Comparison of ENCODE assay signal across 9 cellular contexts in genomic region chr6:158323561-158323958, GRCh38. TPM values are rescaled to one million over a fixed set of nuclear protein-coding genes. Genes with fewer than 3 reads are reported as not detected.
DNase-seq lines count a peak whose midpoint lies in the region; ATAC-seq and TF ChIP-seq lines count a peak whose summit lies in the region.
"Had no signal": no experiment of that assay in that cellular context is flagged by ENCODE, and none has a peak within 500 bp of the region (broad histone marks: within the 10 kb centered on the region; RNA-seq: fewer than 3 reads in every experiment).

No MANE protein-coding gene starts in this region.

- peaks cover 90% of the 10 kb centered on the region for H4K20me1 ChIP-seq in smooth muscle cell (ENCODE audit: low read depth)

- H3K9me3 ChIP-seq in smooth muscle cell (replicated peaks; ENCODE audit: low read depth) (no peaks in the 10 kb centered on the region), prostate gland (no peaks in the 10 kb centered on the region)
- H3K9me3 ChIP-seq: heart right ventricle had no signal

- intact Hi-C loops in activated CD8-positive, alpha-beta T cell treated with anti-CD3 and anti-CD28 coated beads for 36 hours (cut with micrococcal nuclease): no loop called here
- intact Hi-C loops in prostate gland (cut with DNase I): no loop called here

- H3K4me1 Mint-ChIP-seq in activated CD8-positive, alpha-beta T cell treated with anti-CD3 and anti-CD28 coated beads for 36 hours (ENCODE audit: low read depth): peaks cover 64% of the 10 kb centered on the region
- peaks cover 33% of the 10 kb centered on the region for H3K4me1 Mint-ChIP-seq in activated CD8-positive, alpha-beta T cell treated with anti-CD3 and anti-CD28 coated beads, Interleukin-2, amount 10 ng/mL, durations not matched to agents 7 days and 5 days (ENCODE audit: low read depth)

- peaks cover 78% of the 10 kb centered on the region for H3K79me2 ChIP-seq in smooth muscle cell (ENCODE audit: low read depth)

- H3K27ac Mint-ChIP-seq in activated CD8-positive, alpha-beta T cell treated with anti-CD3 and anti-CD28 coated beads for 36 hours: no peak overlapping the region
- no peak overlapping the region for H3K27ac Mint-ChIP-seq in activated CD8-positive, alpha-beta T cell treated with anti-CD3 and anti-CD28 coated beads, Interleukin-2, amount 10 ng/mL, durations not matched to agents 7 days and 5 days

- H3K27me3 ChIP-seq in smooth muscle cell (ENCODE audit: low read depth) (no peaks in the 10 kb centered on the region), prostate gland (replicated peaks; ENCODE audit: insufficient read depth) (no peaks in the 10 kb centered on the region)
- H3K27me3 ChIP-seq: heart right ventricle had no signal

- H3K4me2 ChIP-seq in smooth muscle cell: no peak overlapping the region

- no peaks in the 10 kb centered on the region for H3K9me3 Mint-ChIP-seq in activated CD8-positive, alpha-beta T cell treated with anti-CD3 and anti-CD28 coated beads for 36 hours
- no peaks in the 10 kb centered on the region for H3K9me3 Mint-ChIP-seq in activated CD8-positive, alpha-beta T cell treated with anti-CD3 and anti-CD28 coated beads, Interleukin-2, amount 10 ng/mL, durations not matched to agents 7 days and 5 days (ENCODE audit: insufficient read depth)

- no peak for TF ChIP-seq POLR2A in prostate gland (IDR thresholded peaks at IDR 0.05)

- no peak for TF ChIP-seq CTCF in activated CD8-positive, alpha-beta T cell treated with anti-CD3 and anti-CD28 coated beads for 36 hours (IDR thresholded peaks at IDR 0.05)
- TF ChIP-seq CTCF in smooth muscle cell (IDR thresholded peaks at IDR 0.05; ENCODE audit: borderline replicate concordance, insufficient read depth, poor library complexity, severe bottlenecking): no peak
- no peak for TF ChIP-seq CTCF in prostate gland (IDR thresholded peaks at IDR 0.05)

- H3K27me3 Mint-ChIP-seq in activated CD8-positive, alpha-beta T cell treated with anti-CD3 and anti-CD28 coated beads for 36 hours: no peaks in the 10 kb centered on the region
- no peaks in the 10 kb centered on the region for H3K27me3 Mint-ChIP-seq in activated CD8-positive, alpha-beta T cell treated with anti-CD3 and anti-CD28 coated beads, Interleukin-2, amount 10 ng/mL, durations not matched to agents 7 days and 5 days (ENCODE audit: low read depth)

- H3K36me3 ChIP-seq in smooth muscle cell (ENCODE audit: low read depth): no peaks in the 10 kb centered on the region
- H3K36me3 ChIP-seq in prostate gland: no peaks in the 10 kb centered on the region
- H3K36me3 ChIP-seq: heart right ventricle had no signal

- WGBS in smooth muscle cell (ENCODE audit: low lambda C conversion rate): 95% methylated on average over 2 of the region's 2 CpGs
- WGBS in prostate gland: 92% methylated on average over 2 of the region's 2 CpGs

- no peak overlapping the region for H2AFZ ChIP-seq in smooth muscle cell (ENCODE audit: low read depth)

- peak overlapping the region; percentile 41 for H3K27ac ChIP-seq in smooth muscle cell (ENCODE audit: low read depth)
- H3K27ac ChIP-seq in prostate gland: no peak overlapping the region
- H3K27ac ChIP-seq: heart right ventricle had no signal

- peak; percentile 35 for ATAC-seq in activated CD8-positive, alpha-beta T cell treated with anti-CD3 and anti-CD28 coated beads for 36 hours
- ATAC-seq in activated CD8-positive, alpha-beta T cell treated with anti-CD3 and anti-CD28 coated beads, Interleukin-2, amount 10 ng/mL, durations not matched to agents 7 days and 5 days: no peak
- ATAC-seq in HG02571 (IDR thresholded peaks at IDR 0.05; ENCODE audit: unreplicated experiment) (peak; percentile 24), HG03575 (IDR thresholded peaks at IDR 0.05; ENCODE audit: extremely low read depth, insufficient number of reproducible peaks, low FRiP score, unreplicated experiment) (peak; percentile 31)

- H3K4me1 ChIP-seq in smooth muscle cell (ENCODE audit: low read depth) (no peaks in the 10 kb centered on the region), prostate gland (replicated peaks) (no peaks in the 10 kb centered on the region)

- CTCF ChIA-PET in activated CD8-positive, alpha-beta T cell treated with anti-CD3 and anti-CD28 coated beads for 36 hours (lab: Charles Lee): interaction anchor here (0.8 to 2.6 kb wide), 2 partner anchors 62 to 103 kb away, joined by 4 to 7 read pairs; no protein-coding TSS in a partner anchor
- CTCF ChIA-PET in activated CD8-positive, alpha-beta T cell treated with anti-CD3 and anti-CD28 coated beads, Interleukin-2, amount 10 ng/mL, durations not matched to agents 7 days and 5 days (lab: Charles Lee): interaction anchor here (1.4 to 1.8 kb wide), 2 partner anchors 109 to 282 kb away, joined by 4 to 5 read pairs; no protein-coding TSS in a partner anchor

- H3K4me3 ChIP-seq in smooth muscle cell: no peak overlapping the region
- no peak overlapping the region for H3K4me3 ChIP-seq in prostate gland
- H3K4me3 ChIP-seq: heart right ventricle had no signal

- no peak overlapping the region for H3K9ac ChIP-seq in smooth muscle cell (ENCODE audit: low read depth)

- POLR2A ChIA-PET in activated CD8-positive, alpha-beta T cell treated with anti-CD3 and anti-CD28 coated beads for 36 hours (lab: Charles Lee): no interaction called here
- POLR2A ChIA-PET in activated CD8-positive, alpha-beta T cell treated with anti-CD3 and anti-CD28 coated beads, Interleukin-2, amount 10 ng/mL, durations not matched to agents 7 days and 5 days (lab: Charles Lee): no interaction called here

- H3K4me3 Mint-ChIP-seq in activated CD8-positive, alpha-beta T cell treated with anti-CD3 and anti-CD28 coated beads for 36 hours: no peak overlapping the region
- H3K4me3 Mint-ChIP-seq in activated CD8-positive, alpha-beta T cell treated with anti-CD3 and anti-CD28 coated beads, Interleukin-2, amount 10 ng/mL, durations not matched to agents 7 days and 5 days: no peak overlapping the region

- H3F3A ChIP-seq in smooth muscle cell (ENCODE audit: low read depth): no peaks in the 10 kb centered on the region

- H3K36me3 Mint-ChIP-seq in activated CD8-positive, alpha-beta T cell treated with anti-CD3 and anti-CD28 coated beads for 36 hours (ENCODE audit: low read depth): peaks cover 6% of the 10 kb centered on the region
- H3K36me3 Mint-ChIP-seq in activated CD8-positive, alpha-beta T cell treated with anti-CD3 and anti-CD28 coated beads, Interleukin-2, amount 10 ng/mL, durations not matched to agents 7 days and 5 days (ENCODE audit: low read depth): peaks cover 8% of the 10 kb centered on the region

- DNase-seq in activated CD8-positive, alpha-beta T cell treated with anti-CD3 and anti-CD28 coated beads for 36 hours: no peak
- DNase-seq in activated CD8-positive, alpha-beta T cell treated with anti-CD3 and anti-CD28 coated beads, Interleukin-2, amount 10 ng/mL, durations not matched to agents 7 days and 5 days: no peak
- no peak for DNase-seq in smooth muscle cell (lab: John Stamatoyannopoulos, UW; ENCODE audit: unreplicated experiment)
- DNase-seq in GM19238 (ENCODE audit: insufficient read length, low spot score): no peak
- no peak for DNase-seq in stimulated activated naive CD4-positive, alpha-beta T cell treated with Interleukin-2 at 50 U/mL for 16 hours (lab: John Stamatoyannopoulos, UW)
- DNase-seq in prostate gland (ENCODE audit: low spot score): no peak
- DNase-seq: heart right ventricle had no signal

RNA-seq across cellular contexts. Expression of gene TULP4, which starts 11.3 kb away (rescaled TPM):
- total RNA-seq in activated CD8-positive, alpha-beta T cell treated with anti-CD3 and anti-CD28 coated beads for 36 hours: 10 to 100 TPM; 18.4 to 18.5 TPM
- 10 to 100 TPM; 29.6 to 33.9 TPM for total RNA-seq in activated CD8-positive, alpha-beta T cell treated with anti-CD3 and anti-CD28 coated beads, Interleukin-2, amount 10 ng/mL, durations not matched to agents 7 days and 5 days
- 85.0 and 90.6 TPM in 2 replicates for total RNA-seq in smooth muscle cell
- 16.1 and 20.8 TPM in 2 replicates for polyA plus RNA-seq in smooth muscle cell
- 100 to 1,000 TPM; 111 to 119 TPM for total RNA-seq in prostate gland
